8 cellular contexts compared by ENCODE assay signal in the genomic region with DNA sequence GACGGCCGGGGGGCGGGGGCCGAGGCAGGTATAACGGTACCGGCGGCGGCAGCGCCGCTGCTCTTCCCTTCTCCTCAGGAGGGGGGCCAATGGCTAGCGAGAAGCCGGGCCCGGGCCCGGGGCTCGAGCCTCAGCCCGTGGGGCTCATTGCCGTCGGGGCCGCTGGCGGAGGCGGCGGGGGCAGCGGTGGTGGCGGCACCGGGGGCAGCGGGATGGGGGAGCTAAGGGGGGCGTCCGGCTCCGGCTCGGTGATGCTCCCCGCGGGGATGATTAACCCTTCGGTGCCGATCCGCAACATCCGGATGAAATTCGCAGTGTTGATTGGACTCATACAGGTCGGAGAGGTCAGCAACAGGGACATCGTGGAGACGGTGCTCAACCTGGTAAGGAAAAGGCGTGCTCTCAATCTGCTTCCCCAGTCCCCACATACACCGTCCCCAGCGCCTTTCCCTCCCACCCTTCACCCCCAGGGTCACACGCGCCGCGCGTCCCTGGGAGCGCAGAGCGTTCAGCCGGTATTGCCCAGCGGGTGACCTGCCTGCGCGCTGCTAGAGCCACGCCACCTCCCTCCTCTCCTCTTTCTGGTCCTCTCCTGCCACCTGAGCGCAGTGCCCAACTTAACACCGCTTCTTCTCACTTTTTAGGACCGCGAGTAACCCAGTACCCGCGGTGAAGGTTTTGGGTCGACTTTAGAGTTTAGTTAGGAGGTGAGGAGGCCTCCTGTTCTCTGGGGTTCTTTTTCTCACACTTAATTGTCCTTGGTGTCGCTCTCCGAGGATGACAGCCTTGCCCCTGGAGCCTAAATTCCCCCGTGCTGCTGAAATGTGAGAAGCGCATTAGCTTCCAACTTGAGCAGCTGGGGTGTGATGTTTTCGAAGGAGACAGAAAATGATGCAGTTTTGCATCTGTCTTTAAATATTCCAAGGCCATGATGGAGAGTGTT. TPM values are rescaled to one million over a fixed set of nuclear protein-coding genes. Genes with fewer than 3 reads are reported as not detected.
DNase-seq lines count a peak whose midpoint lies in the region; ATAC-seq, FAIRE-seq and TF ChIP-seq lines count a peak whose summit lies in the region.

No MANE protein-coding gene starts in this region.

- no peaks in the 10 kb centered on the region for H3K9me3 Mint-ChIP-seq in T-cell
- no peaks in the 10 kb centered on the region for H3K9me3 Mint-ChIP-seq in endothelial cell (ENCODE audit: unreplicated experiment)

- H3K36me3 Mint-ChIP-seq in T-cell, result no peaks in the 10 kb centered on the region
- no peaks in the 10 kb centered on the region for H3K36me3 Mint-ChIP-seq in endothelial cell (ENCODE audit: low read depth, unreplicated experiment)

- ATAC-seq in GM18907 (IDR thresholded peaks at IDR 0.05; ENCODE audit: unreplicated experiment), result peak; percentile 19
- ATAC-seq in HG03460 (IDR thresholded peaks at IDR 0.05; ENCODE audit: unreplicated experiment), result peak; percentile 20
- peak; percentile 4 to 16 (median 10) for ATAC-seq in T-cell (replicated peaks in 1 of 4)
- no peak for ATAC-seq in HG03097 (IDR thresholded peaks at IDR 0.05; ENCODE audit: low FRiP score, unreplicated experiment)

- peaks cover 11 to 31% of the 10 kb centered on the region in 2 donors for H3K27me3 Mint-ChIP-seq in T-cell
- peaks cover 7% of the 10 kb centered on the region for H3K27me3 Mint-ChIP-seq in endothelial cell (ENCODE audit: unreplicated experiment)

- H3K4me3 Mint-ChIP-seq in T-cell (peak overlapping the region; percentile 76 to 95 (median 85)), endothelial cell (ENCODE audit: unreplicated experiment) (peak overlapping the region; percentile 94)

- FAIRE-seq in urothelium cell line (lab: Jason Lieb, UNC), result no peak

- CTCF ChIA-PET in T-cell (lab: Charles Lee), result no interaction called here

- TF ChIP-seq CTCF in endothelial cell (IDR thresholded peaks at IDR 0.05; ENCODE audit: unreplicated experiment), result no peak

- DNase-seq in Ammon's horn (ENCODE audit: low spot score) (peak; percentile 38), T-cell (peak in 15 of 34 experiments; percentile 0 to 26 (median 2)), endothelial cell (ENCODE audit: low spot score) (peak; percentile 33), mucosa of gallbladder (ENCODE audit: low spot score) (peak; percentile 18), urothelium cell line (ENCODE audit: low spot score) (peak; percentile 9)

- H3K4me1 Mint-ChIP-seq in T-cell (peaks cover 20 to 25% (median 25%) of the 10 kb centered on the region in 3 donors), endothelial cell (ENCODE audit: unreplicated experiment) (peaks cover 22% of the 10 kb centered on the region)

- POLR2A ChIA-PET in T-cell (lab: Charles Lee), result interaction anchor here in 1 of 2 donors (0.7 kb wide), 1 partner anchor 69 kb away, joined by 3 read pairs; no protein-coding TSS in a partner anchor

- peak overlapping the region in 1 of 2 donors; percentile 48 for H3K27ac Mint-ChIP-seq in T-cell
- H3K27ac Mint-ChIP-seq in endothelial cell (ENCODE audit: unreplicated experiment), result no peak overlapping the region

RNA-seq across cellular contexts. Expression of gene NBEA, which starts 0.9 kb away (rescaled TPM):
- total RNA-seq in T-cell, result 1 to 10 TPM; 1.3 to 8.7 (median 3.7) TPM
- total RNA-seq in endothelial cell (ENCODE audit: unreplicated experiment), result 11.7 TPM
- 15.0 TPM for total RNA-seq in mucosa of gallbladder
